Comparison of ENCODE assay signal across 1 cellular context in the genomic region with DNA sequence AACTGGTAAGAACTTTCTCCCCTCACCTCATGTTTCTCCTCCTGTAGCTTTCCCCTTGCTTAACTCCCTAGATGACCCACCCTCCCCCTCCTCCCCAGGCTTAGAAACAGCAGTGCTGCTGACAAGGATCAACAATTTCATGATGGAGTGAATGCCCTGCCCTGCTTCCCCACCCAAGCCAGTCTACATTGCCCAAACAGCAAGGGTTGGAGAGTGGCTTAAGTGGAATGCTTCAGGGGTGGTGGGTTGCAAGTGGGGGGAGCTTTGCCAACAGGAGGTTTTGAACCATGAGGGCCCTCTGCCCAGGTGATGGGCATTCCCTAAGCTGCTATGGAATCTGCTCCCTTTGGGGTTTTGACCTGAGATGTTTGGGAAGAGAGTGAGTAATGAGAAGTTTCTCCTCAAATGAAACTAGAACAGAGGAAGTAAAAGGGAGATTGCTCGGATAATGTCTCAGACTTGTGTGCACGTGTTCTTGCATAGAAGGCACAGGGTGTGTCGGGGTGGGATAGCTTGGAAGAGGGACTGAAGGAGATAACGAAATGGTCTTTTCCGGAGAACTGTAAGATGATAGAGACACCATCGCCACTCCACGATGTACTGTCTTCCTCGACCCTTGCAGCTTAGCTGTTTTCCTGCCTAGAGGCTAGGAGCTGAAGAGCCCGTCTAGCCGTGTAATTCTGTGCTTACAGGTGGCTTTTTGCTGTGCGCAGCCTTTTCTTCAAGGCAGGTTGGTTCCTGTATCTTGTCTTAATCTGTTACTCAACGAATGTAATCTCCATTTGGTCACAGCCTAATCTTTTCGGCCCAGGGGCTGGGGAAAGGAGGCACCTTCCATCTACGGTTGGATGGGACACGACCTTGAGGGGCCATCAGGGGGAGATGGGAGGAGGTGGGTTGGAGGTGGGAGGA.
TF ChIP-seq lines count a peak whose summit lies in the region.

No MANE protein-coding gene starts in this region.

TF ChIP-seq in K562, 482 proteins besides CTCF, POLR2A, EP300 and RAD21 (continued from another document):
- TF ChIP-seq, protein P1, sequence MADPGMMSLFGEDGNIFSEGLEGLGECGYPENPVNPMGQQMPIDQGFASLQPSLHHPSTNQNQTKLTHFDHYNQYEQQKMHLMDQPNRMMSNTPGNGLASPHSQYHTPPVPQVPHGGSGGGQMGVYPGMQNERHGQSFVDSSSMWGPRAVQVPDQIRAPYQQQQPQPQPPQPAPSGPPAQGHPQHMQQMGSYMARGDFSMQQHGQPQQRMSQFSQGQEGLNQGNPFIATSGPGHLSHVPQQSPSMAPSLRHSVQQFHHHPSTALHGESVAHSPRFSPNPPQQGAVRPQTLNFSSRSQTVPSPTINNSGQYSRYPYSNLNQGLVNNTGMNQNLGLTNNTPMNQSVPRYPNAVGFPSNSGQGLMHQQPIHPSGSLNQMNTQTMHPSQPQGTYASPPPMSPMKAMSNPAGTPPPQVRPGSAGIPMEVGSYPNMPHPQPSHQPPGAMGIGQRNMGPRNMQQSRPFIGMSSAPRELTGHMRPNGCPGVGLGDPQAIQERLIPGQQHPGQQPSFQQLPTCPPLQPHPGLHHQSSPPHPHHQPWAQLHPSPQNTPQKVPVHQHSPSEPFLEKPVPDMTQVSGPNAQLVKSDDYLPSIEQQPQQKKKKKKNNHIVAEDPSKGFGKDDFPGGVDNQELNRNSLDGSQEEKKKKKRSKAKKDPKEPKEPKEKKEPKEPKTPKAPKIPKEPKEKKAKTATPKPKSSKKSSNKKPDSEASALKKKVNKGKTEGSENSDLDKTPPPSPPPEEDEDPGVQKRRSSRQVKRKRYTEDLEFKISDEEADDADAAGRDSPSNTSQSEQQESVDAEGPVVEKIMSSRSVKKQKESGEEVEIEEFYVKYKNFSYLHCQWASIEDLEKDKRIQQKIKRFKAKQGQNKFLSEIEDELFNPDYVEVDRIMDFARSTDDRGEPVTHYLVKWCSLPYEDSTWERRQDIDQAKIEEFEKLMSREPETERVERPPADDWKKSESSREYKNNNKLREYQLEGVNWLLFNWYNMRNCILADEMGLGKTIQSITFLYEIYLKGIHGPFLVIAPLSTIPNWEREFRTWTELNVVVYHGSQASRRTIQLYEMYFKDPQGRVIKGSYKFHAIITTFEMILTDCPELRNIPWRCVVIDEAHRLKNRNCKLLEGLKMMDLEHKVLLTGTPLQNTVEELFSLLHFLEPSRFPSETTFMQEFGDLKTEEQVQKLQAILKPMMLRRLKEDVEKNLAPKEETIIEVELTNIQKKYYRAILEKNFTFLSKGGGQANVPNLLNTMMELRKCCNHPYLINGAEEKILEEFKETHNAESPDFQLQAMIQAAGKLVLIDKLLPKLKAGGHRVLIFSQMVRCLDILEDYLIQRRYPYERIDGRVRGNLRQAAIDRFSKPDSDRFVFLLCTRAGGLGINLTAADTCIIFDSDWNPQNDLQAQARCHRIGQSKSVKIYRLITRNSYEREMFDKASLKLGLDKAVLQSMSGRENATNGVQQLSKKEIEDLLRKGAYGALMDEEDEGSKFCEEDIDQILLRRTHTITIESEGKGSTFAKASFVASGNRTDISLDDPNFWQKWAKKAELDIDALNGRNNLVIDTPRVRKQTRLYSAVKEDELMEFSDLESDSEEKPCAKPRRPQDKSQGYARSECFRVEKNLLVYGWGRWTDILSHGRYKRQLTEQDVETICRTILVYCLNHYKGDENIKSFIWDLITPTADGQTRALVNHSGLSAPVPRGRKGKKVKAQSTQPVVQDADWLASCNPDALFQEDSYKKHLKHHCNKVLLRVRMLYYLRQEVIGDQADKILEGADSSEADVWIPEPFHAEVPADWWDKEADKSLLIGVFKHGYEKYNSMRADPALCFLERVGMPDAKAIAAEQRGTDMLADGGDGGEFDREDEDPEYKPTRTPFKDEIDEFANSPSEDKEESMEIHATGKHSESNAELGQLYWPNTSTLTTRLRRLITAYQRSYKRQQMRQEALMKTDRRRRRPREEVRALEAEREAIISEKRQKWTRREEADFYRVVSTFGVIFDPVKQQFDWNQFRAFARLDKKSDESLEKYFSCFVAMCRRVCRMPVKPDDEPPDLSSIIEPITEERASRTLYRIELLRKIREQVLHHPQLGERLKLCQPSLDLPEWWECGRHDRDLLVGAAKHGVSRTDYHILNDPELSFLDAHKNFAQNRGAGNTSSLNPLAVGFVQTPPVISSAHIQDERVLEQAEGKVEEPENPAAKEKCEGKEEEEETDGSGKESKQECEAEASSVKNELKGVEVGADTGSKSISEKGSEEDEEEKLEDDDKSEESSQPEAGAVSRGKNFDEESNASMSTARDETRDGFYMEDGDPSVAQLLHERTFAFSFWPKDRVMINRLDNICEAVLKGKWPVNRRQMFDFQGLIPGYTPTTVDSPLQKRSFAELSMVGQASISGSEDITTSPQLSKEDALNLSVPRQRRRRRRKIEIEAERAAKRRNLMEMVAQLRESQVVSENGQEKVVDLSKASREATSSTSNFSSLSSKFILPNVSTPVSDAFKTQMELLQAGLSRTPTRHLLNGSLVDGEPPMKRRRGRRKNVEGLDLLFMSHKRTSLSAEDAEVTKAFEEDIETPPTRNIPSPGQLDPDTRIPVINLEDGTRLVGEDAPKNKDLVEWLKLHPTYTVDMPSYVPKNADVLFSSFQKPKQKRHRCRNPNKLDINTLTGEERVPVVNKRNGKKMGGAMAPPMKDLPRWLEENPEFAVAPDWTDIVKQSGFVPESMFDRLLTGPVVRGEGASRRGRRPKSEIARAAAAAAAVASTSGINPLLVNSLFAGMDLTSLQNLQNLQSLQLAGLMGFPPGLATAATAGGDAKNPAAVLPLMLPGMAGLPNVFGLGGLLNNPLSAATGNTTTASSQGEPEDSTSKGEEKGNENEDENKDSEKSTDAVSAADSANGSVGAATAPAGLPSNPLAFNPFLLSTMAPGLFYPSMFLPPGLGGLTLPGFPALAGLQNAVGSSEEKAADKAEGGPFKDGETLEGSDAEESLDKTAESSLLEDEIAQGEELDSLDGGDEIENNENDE (IDR thresholded peaks at IDR 0.05; ENCODE audit: low read depth, low read length) = no peak
- TF ChIP-seq, protein P2, sequence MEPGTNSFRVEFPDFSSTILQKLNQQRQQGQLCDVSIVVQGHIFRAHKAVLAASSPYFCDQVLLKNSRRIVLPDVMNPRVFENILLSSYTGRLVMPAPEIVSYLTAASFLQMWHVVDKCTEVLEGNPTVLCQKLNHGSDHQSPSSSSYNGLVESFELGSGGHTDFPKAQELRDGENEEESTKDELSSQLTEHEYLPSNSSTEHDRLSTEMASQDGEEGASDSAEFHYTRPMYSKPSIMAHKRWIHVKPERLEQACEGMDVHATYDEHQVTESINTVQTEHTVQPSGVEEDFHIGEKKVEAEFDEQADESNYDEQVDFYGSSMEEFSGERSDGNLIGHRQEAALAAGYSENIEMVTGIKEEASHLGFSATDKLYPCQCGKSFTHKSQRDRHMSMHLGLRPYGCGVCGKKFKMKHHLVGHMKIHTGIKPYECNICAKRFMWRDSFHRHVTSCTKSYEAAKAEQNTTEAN (CRISPR knock-in tag; IDR thresholded peaks at IDR 0.05) = no peak
- TF ChIP-seq GATA2 (CRISPR knock-in tag; IDR thresholded peaks at IDR 0.05) (0 out of 2 replicates have a peak, but pooled peaks have one; percentile 5), ZEB2 (IDR thresholded peaks at IDR 0.05) (peak; percentile 49; the same call in 1 of the 2 replicates), BHLHE40 (IDR thresholded peaks at IDR 0.05; ENCODE audit: low read length) (peak; percentile 44; the same call in 1 of the 2 replicates), NEUROD1 (IDR thresholded peaks at IDR 0.05; ENCODE audit: borderline replicate concordance, low read depth, low read length, partially characterized antibody) (no peak)
